30 cellular contexts compared by ENCODE assay signal in the genomic region with DNA sequence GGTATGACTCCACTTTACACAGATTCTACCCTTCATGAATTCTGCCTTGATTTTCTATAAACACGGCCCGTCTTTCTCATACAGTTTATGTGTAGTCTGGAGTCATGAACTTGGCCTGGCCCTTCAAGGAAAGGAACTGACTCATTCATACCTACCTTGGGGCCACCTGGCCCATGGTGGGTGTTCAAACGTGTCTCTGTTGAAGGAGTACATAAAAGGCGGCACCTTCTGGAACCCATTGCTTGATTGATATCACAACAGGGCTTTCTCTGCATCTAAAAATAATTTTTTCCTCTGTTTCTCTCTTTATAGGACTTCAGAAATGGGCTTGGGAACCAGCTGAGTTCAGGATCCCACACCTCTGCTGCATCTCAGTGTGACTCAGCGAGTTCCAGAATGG.
"Had no signal": no experiment of that assay in that cellular context is flagged by ENCODE, and none has a peak within 500 bp of the region (broad histone marks: within the 10 kb centered on the region; RNA-seq: fewer than 3 reads in every experiment).

No MANE protein-coding gene starts in this region.

- H3K4me1 ChIP-seq: adrenal gland, body of pancreas had no signal

- DNase-seq: activated CD4-positive, alpha-beta T cell treated with anti-CD3 and anti-CD28 coated beads, Interleukin-2, amount 10 ng/mL, durations not matched to agents 24 days and 14 days; activated CD4-positive, alpha-beta T cell treated with anti-CD3 and anti-CD28 coated beads, Interleukin-2, amount 50 U/mL, for 4 hours; activated CD8-positive, alpha-beta T cell treated with anti-CD3 and anti-CD28 coated beads, Interleukin-2, amount 10 ng/mL, durations not matched to agents 7 days and 5 days; activated gamma-delta T cell; activated naive CD4-positive, alpha-beta T cell treated with anti-CD3 and anti-CD28 coated beads for 36 hours; activated T-cell treated with anti-CD3 and anti-CD28 coated beads, Interleukin-2, amount 50 U/mL, for 24 hours; adrenal gland; body of pancreas; central memory CD4-positive, alpha-beta T cell; NCI-H1092 treated with DMSO at 0.1 percent for 48 hours; NCI-H1417 treated with DMSO at 0.1 percent for 48 hours; NCI-H1694; NCI-H2029 treated with DMSO at 0.1 percent for 48 hours; NCI-H2107; NCI-H2171; NCI-H510A; NCI-H526; NCI-H748 treated with DMSO at 0.1 percent for 48 hours; NK-92 treated with Interleukin-12 subunit alpha and Interleukin-12 subunit beta, amount 100 ng/mL, for 24 hours; PC-9; Right ventricle myocardium superior; SW 1271; T-helper 1 cell; T1000; WERI-Rb-1 had no signal

- H3K27ac ChIP-seq: adrenal gland, body of pancreas, KMS-11, PC-9, RWPE1, WERI-Rb-1 had no signal

- H2AFZ ChIP-seq: PC-9 had no signal

- H3K9ac ChIP-seq: KMS-11 had no signal

- H3K27me3 ChIP-seq: adrenal gland, body of pancreas had no signal

- H3K9me3 ChIP-seq: adrenal gland, body of pancreas had no signal

- FAIRE-seq: astrocyte, RCC 7860 had no signal

- ATAC-seq: activated CD8-positive, alpha-beta T cell treated with anti-CD3 and anti-CD28 coated beads, Interleukin-2, amount 10 ng/mL, durations not matched to agents 7 days and 5 days; activated naive CD4-positive, alpha-beta T cell treated with anti-CD3 and anti-CD28 coated beads, Interleukin-2, amount 50 U/mL, for 72 hours; body of pancreas had no signal

- H3K4me2 ChIP-seq: KMS-11, PC-9 had no signal

- H3K4me3 ChIP-seq: adrenal gland, body of pancreas, PC-9 had no signal

- H3K36me3 ChIP-seq: adrenal gland had no signal
